ENCODE assay signal across 1 cellular context in the genomic region with DNA sequence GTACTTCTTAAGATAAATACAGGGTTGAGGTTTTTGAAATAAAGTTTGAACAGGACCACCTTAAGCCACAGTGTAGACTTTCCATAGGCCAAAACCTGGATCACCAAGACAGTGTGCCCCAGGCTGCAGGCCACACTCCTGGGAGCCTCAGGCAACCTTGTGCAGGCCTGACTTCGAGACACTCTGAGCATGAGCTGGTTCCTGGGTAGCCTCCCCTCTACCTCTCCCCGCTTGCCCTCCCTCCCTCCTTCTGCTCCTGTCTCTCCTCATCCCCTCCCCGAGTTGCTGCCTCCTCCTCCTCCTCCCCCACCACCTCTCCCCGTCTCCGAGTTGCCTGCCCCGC.
TF ChIP-seq lines count a peak whose summit lies in the region.

No MANE protein-coding gene starts in this region.

TF ChIP-seq in K562, 482 proteins besides CTCF, POLR2A, EP300 and RAD21 (continued from another document):
- TF ChIP-seq BCOR (IDR thresholded peaks at IDR 0.05): peak; percentile 81
- no peak for TF ChIP-seq PML (IDR thresholded peaks at IDR 0.05; ENCODE audit: low read length)
- TF ChIP-seq, protein P1, sequence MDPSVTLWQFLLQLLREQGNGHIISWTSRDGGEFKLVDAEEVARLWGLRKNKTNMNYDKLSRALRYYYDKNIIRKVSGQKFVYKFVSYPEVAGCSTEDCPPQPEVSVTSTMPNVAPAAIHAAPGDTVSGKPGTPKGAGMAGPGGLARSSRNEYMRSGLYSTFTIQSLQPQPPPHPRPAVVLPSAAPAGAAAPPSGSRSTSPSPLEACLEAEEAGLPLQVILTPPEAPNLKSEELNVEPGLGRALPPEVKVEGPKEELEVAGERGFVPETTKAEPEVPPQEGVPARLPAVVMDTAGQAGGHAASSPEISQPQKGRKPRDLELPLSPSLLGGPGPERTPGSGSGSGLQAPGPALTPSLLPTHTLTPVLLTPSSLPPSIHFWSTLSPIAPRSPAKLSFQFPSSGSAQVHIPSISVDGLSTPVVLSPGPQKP (CRISPR knock-in tag; IDR thresholded peaks at IDR 0.05): no peak
- peak; percentile 55 for TF ChIP-seq MTA1 (IDR thresholded peaks at IDR 0.05; ENCODE audit: borderline replicate concordance)
- TF ChIP-seq, protein P2, sequence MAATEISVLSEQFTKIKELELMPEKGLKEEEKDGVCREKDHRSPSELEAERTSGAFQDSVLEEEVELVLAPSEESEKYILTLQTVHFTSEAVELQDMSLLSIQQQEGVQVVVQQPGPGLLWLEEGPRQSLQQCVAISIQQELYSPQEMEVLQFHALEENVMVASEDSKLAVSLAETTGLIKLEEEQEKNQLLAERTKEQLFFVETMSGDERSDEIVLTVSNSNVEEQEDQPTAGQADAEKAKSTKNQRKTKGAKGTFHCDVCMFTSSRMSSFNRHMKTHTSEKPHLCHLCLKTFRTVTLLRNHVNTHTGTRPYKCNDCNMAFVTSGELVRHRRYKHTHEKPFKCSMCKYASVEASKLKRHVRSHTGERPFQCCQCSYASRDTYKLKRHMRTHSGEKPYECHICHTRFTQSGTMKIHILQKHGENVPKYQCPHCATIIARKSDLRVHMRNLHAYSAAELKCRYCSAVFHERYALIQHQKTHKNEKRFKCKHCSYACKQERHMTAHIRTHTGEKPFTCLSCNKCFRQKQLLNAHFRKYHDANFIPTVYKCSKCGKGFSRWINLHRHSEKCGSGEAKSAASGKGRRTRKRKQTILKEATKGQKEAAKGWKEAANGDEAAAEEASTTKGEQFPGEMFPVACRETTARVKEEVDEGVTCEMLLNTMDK (IDR thresholded peaks at IDR 0.05; ENCODE audit: borderline replicate concordance, insufficient read depth, low read depth, low read length, poor library complexity, severe bottlenecking): no peak
- TF ChIP-seq, protein P3, sequence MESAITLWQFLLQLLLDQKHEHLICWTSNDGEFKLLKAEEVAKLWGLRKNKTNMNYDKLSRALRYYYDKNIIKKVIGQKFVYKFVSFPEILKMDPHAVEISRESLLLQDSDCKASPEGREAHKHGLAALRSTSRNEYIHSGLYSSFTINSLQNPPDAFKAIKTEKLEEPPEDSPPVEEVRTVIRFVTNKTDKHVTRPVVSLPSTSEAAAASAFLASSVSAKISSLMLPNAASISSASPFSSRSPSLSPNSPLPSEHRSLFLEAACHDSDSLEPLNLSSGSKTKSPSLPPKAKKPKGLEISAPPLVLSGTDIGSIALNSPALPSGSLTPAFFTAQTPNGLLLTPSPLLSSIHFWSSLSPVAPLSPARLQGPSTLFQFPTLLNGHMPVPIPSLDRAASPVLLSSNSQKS (CRISPR knock-in tag; IDR thresholded peaks at IDR 0.05): no peak
- TF ChIP-seq ZNF143 (CRISPR knock-in tag; IDR thresholded peaks at IDR 0.05): no peak
- TF ChIP-seq SMARCE1 (IDR thresholded peaks at IDR 0.05): peak; percentile 63
- TF ChIP-seq DIDO1 (tag; IDR thresholded peaks at IDR 0.05; ENCODE audit: low read depth): no peak
- no peak for TF ChIP-seq NCOR1 (IDR thresholded peaks at IDR 0.05)
- TF ChIP-seq NRF1 (conservative IDR thresholded peaks at IDR 0.05 in 1 of 2, IDR thresholded peaks at IDR 0.05 in 1 of 2): peak in 1 of 2 experiments; percentile 25; a peak in 1 of 4 replicates
- TF ChIP-seq ZNF436 (CRISPR knock-in tag; IDR thresholded peaks at IDR 0.05): no peak
- TF ChIP-seq NCOA2 (IDR thresholded peaks at IDR 0.05; ENCODE audit: partially characterized antibody in 2 of 2): no peak
- TF ChIP-seq HDAC2 (IDR thresholded peaks at IDR 0.05): peak; percentile 61; the same call in 1 of the 2 replicates
- TF ChIP-seq HOXB6 (CRISPR knock-in tag; IDR thresholded peaks at IDR 0.05; ENCODE audit: borderline replicate concordance): no peak
- TF ChIP-seq, protein P4, sequence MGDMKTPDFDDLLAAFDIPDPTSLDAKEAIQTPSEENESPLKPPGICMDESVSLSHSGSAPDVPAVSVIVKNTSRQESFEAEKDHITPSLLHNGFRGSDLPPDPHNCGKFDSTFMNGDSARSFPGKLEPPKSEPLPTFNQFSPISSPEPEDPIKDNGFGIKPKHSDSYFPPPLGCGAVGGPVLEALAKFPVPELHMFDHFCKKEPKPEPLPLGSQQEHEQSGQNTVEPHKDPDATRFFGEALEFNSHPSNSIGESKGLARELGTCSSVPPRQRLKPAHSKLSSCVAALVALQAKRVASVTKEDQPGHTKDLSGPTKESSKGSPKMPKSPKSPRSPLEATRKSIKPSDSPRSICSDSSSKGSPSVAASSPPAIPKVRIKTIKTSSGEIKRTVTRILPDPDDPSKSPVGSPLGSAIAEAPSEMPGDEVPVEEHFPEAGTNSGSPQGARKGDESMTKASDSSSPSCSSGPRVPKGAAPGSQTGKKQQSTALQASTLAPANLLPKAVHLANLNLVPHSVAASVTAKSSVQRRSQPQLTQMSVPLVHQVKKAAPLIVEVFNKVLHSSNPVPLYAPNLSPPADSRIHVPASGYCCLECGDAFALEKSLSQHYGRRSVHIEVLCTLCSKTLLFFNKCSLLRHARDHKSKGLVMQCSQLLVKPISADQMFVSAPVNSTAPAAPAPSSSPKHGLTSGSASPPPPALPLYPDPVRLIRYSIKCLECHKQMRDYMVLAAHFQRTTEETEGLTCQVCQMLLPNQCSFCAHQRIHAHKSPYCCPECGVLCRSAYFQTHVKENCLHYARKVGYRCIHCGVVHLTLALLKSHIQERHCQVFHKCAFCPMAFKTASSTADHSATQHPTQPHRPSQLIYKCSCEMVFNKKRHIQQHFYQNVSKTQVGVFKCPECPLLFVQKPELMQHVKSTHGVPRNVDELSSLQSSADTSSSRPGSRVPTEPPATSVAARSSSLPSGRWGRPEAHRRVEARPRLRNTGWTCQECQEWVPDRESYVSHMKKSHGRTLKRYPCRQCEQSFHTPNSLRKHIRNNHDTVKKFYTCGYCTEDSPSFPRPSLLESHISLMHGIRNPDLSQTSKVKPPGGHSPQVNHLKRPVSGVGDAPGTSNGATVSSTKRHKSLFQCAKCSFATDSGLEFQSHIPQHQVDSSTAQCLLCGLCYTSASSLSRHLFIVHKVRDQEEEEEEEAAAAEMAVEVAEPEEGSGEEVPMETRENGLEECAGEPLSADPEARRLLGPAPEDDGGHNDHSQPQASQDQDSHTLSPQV (IDR thresholded peaks at IDR 0.05): no peak
- TF ChIP-seq PTTG1 (tag; IDR thresholded peaks at IDR 0.05; ENCODE audit: low read depth): no peak
- TF ChIP-seq ZNF561 (CRISPR knock-in tag; conservative IDR thresholded peaks at IDR 0.05): no peak
- TF ChIP-seq ZBTB1 (CRISPR knock-in tag; IDR thresholded peaks at IDR 0.05; ENCODE audit: borderline replicate concordance, low read depth): no peak
- no peak for TF ChIP-seq SIN3B (IDR thresholded peaks at IDR 0.05; ENCODE audit: low read depth)
- TF ChIP-seq KLF6 (CRISPR knock-in tag; IDR thresholded peaks at IDR 0.05; ENCODE audit: borderline replicate concordance): no peak
- TF ChIP-seq CBFA2T3 (IDR thresholded peaks at IDR 0.05): no peak
- no peak for TF ChIP-seq ZNF76 (CRISPR knock-in tag; IDR thresholded peaks at IDR 0.05; ENCODE audit: borderline replicate concordance)
- no peak for TF ChIP-seq SIRT6 (IDR thresholded peaks at IDR 0.05; ENCODE audit: low read depth, low read length)
- no peak for TF ChIP-seq HNRNPL (IDR thresholded peaks at IDR 0.05; ENCODE audit: low read depth, low read length)
- TF ChIP-seq, protein P5, sequence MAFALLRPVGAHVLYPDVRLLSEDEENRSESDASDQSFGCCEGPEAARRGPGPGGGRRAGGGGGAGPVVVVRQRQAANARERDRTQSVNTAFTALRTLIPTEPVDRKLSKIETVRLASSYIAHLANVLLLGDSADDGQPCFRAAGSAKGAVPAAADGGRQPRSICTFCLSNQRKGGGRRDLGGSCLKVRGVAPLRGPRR (CRISPR knock-in tag; IDR thresholded peaks at IDR 0.05): no peak
- no peak for TF ChIP-seq TEAD4 (IDR thresholded peaks at IDR 0.05; ENCODE audit: low read length)
- TF ChIP-seq TEAD4 (CRISPR knock-in tag; IDR thresholded peaks at IDR 0.05; ENCODE audit: borderline replicate concordance): no peak
- no peak for TF ChIP-seq HNRNPLL (IDR thresholded peaks at IDR 0.05; ENCODE audit: low read depth, low read length, poor library complexity, severe bottlenecking)
- no peak for TF ChIP-seq POU5F1 (IDR thresholded peaks at IDR 0.05; ENCODE audit: borderline replicate concordance, low read depth, low read length, partially characterized antibody)
- TF ChIP-seq HDAC1 (IDR thresholded peaks at IDR 0.05): 0 out of 4 replicates have a peak, but pooled peaks of 1 of the 2 experiments have one; percentile 24
- TF ChIP-seq, protein P6, sequence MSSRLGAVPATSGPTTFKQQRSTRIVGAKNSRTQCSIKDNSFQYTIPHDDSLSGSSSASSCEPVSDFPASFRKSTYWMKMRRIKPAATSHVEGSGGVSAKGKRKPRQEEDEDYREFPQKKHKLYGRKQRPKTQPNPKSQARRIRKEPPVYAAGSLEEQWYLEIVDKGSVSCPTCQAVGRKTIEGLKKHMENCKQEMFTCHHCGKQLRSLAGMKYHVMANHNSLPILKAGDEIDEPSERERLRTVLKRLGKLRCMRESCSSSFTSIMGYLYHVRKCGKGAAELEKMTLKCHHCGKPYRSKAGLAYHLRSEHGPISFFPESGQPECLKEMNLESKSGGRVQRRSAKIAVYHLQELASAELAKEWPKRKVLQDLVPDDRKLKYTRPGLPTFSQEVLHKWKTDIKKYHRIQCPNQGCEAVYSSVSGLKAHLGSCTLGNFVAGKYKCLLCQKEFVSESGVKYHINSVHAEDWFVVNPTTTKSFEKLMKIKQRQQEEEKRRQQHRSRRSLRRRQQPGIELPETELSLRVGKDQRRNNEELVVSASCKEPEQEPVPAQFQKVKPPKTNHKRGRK (tag; IDR thresholded peaks at IDR 0.05): 0 out of 2 replicates have a peak, but pooled peaks have one; percentile 40
- TF ChIP-seq KDM1A (IDR thresholded peaks at IDR 0.05): peak in 1 of 2 experiments; percentile 68; a peak in 3 of 4 replicates
